Comparison of ENCODE assay signal across 9 cellular contexts in genomic region chr20:43942213-43942590, GRCh38. TPM values are rescaled to one million over a fixed set of nuclear protein-coding genes. Genes with fewer than 3 reads are reported as not detected.
DNase-seq lines count a peak whose midpoint lies in the region; ATAC-seq and TF ChIP-seq lines count a peak whose summit lies in the region.
"Had no signal": no experiment of that assay in that cellular context is flagged by ENCODE, and none has a peak within 500 bp of the region (broad histone marks: within the 10 kb centered on the region; RNA-seq: fewer than 3 reads in every experiment).

No MANE protein-coding gene starts in this region.

- intact Hi-C loops in adrenal gland (cut with DNase I) (no loop called here), prostate gland (cut with DNase I) (no loop called here)

- 68 to 90% (median 82%) methylated on average over 1 of the region's 1 CpG for WGBS in adrenal gland, 4 donors
- 89% methylated on average over 1 of the region's 1 CpG for WGBS in prostate gland

- no peaks in the 10 kb centered on the region for H3K36me3 ChIP-seq in adrenal gland (replicated peaks in 1 of 2)
- no peaks in the 10 kb centered on the region for H3K36me3 ChIP-seq in skeletal muscle tissue (ENCODE audit: control insufficient read depth in 3 of 3, insufficient read depth in 3 of 3, low read length in 3 of 3)
- H3K36me3 ChIP-seq in prostate gland, result no peaks in the 10 kb centered on the region

- TF ChIP-seq POLR2A in adrenal gland (IDR thresholded peaks at IDR 0.05) (no peak), prostate gland (IDR thresholded peaks at IDR 0.05) (no peak)

- peak; percentile 21 for ATAC-seq in HG03354 (IDR thresholded peaks at IDR 0.05; ENCODE audit: poor library complexity, severe bottlenecking, unreplicated experiment)

- H3K27ac ChIP-seq in adrenal gland (peak overlapping the region in 4 of 5 donors; percentile 26 to 58 (median 45)), skeletal muscle tissue (ENCODE audit: low read depth, low read length) (peak overlapping the region; percentile 56), prostate gland (no peak overlapping the region)

- in situ Hi-C loops in GM13977 (cut with MboI; ENCODE audit: low pct_unique_long_range_greater_than_20kb, low sequenced_read_pairs, unreplicated experiment), result no loop called here

- H3K27me3 ChIP-seq in adrenal gland, result no peaks in the 10 kb centered on the region
- H3K27me3 ChIP-seq in skeletal muscle tissue (ENCODE audit: control insufficient read depth in 3 of 3, insufficient read depth in 3 of 3, low read length in 3 of 3), result peaks cover 4 to 9% (median 7%) of the 10 kb centered on the region in 3 donors
- H3K27me3 ChIP-seq in prostate gland (replicated peaks; ENCODE audit: insufficient read depth), result no peaks in the 10 kb centered on the region

- H3K4me3 ChIP-seq in adrenal gland (no peak overlapping the region), skeletal muscle tissue (ENCODE audit: low read length in 3 of 3) (no peak overlapping the region), prostate gland (no peak overlapping the region)

- DNase-seq in NCI-H510A treated with DMSO at 0.1 percent for 48 hours (lab: John Stamatoyannopoulos, UW) (peak; percentile 38), NCI-H510A (lab: John Stamatoyannopoulos, UW) (no peak), adrenal gland (no peak), GM13977 (ENCODE audit: low spot score) (no peak), retina (no peak), prostate gland (ENCODE audit: low spot score) (no peak)
- DNase-seq: naive B cell had no signal

- H3K4me1 ChIP-seq in adrenal gland (replicated peaks in 1 of 2) (peaks cover 0 to 34% of the 10 kb centered on the region in 2 donors), skeletal muscle tissue (ENCODE audit: control insufficient read depth in 3 of 3, insufficient read depth in 3 of 3, low read length in 3 of 3) (peaks cover 0 to 15% (median 2%) of the 10 kb centered on the region in 3 donors), prostate gland (replicated peaks) (no peaks in the 10 kb centered on the region)

- no peak overlapping the region for H3K9ac ChIP-seq in skeletal muscle tissue (ENCODE audit: low read depth in 1 of 3, low read length in 3 of 3)

- TF ChIP-seq CTCF in adrenal gland (IDR thresholded peaks at IDR 0.05) (no peak), GM13977 (IDR thresholded peaks at IDR 0.05; ENCODE audit: extremely low read depth, insufficient read depth, missing control alignments) (no peak), prostate gland (IDR thresholded peaks at IDR 0.05) (no peak)

- H3K9me3 ChIP-seq in adrenal gland (replicated peaks in 1 of 3) (no peaks in the 10 kb centered on the region), skeletal muscle tissue (ENCODE audit: control insufficient read depth in 3 of 3, low read length in 3 of 3) (no peaks in the 10 kb centered on the region), prostate gland (no peaks in the 10 kb centered on the region)

RNA-seq across cellular contexts. Expression of gene TOX2, which starts 27.6 kb away (rescaled TPM):
- total RNA-seq in adrenal gland (1 to 10 TPM in 7 of 8 donors, under 1 TPM in 1; 0.42 to 7.6 (median 2.7) TPM), skeletal muscle tissue (not detected), prostate gland (10 to 100 TPM in 1 of 2 donors, 1 to 10 TPM in 1; 8.8 to 52.8 TPM)
- 1 to 10 TPM; 2.6 to 6.7 (median 3.3) TPM for polyA plus RNA-seq in adrenal gland

Comparison
In these comparisons a context has a peak if more than half of its experiments do, and no peak if none do; other contexts are left out.
1. H3K27ac ChIP-seq: peak in adrenal gland (4 of 5) and skeletal muscle tissue (single experiment); none in prostate gland (0 of 2).